ENCODE assay signal across 28 cellular contexts in genomic region chrX:39961441-39961840, GRCh38.
"Had no signal": no experiment of that assay in that cellular context is flagged by ENCODE, and none has a peak within 500 bp of the region (broad histone marks: within the 10 kb centered on the region; RNA-seq: fewer than 3 reads in every experiment).

No MANE protein-coding gene starts in this region.

- H3K4me2 ChIP-seq: neural progenitor cell, smooth muscle cell had no signal

- ATAC-seq: naive thymus-derived CD4-positive, alpha-beta T cell; natural killer cell; psoas muscle; right cardiac atrium; sciatic nerve; stimulated activated memory B cell treated with anti-CD40 and anti-IgM and Interleukin-4, amounts not matched to agents 10 μg/mL and 1 μg/mL and 100 μg/mL, for 72 hours; stimulated activated naive CD8-positive, alpha-beta T cell treated with anti-CD3 and anti-CD28 coated beads, Interleukin-15, amount 100 ng/mL, for 72 hours; stimulated activated naive CD8-positive, alpha-beta T cell treated with anti-CD3 and anti-CD28 coated beads, Interleukin-15, Interleukin-2, amounts not matched to agents 100 U/mL and 50 U/mL, for 24 hours; upper lobe of right lung had no signal

- H3K36me3 ChIP-seq: neural progenitor cell, ovary, spleen, suprapubic skin, tibial artery, transverse colon, upper lobe of right lung, uterus had no signal

- H3K4me3 ChIP-seq: neural progenitor cell, ovary, psoas muscle, skin epidermis, smooth muscle cell, spleen, suprapubic skin, testis, tibial artery, transverse colon, upper lobe of right lung, uterus had no signal

- H3K9me3 ChIP-seq: ovary, psoas muscle, suprapubic skin, testis, transverse colon, upper lobe of right lung, uterus had no signal

- H3K79me2 ChIP-seq: parathyroid adenoma had no signal

- H3K9ac ChIP-seq: neural progenitor cell, parathyroid adenoma had no signal

- H3K27me3 ChIP-seq: neural progenitor cell, ovary, spleen, suprapubic skin, testis, tibial artery, transverse colon, upper lobe of right lung, uterus had no signal

- DNase-seq: naive thymus-derived CD4-positive, alpha-beta T cell; natural killer cell; occipital lobe; ovary; psoas muscle; right cardiac atrium; spleen; stimulated activated CD4-positive, alpha-beta T cell treated with anti-CD3 and anti-CD28 coated beads, Interleukin-12 subunit alpha, Interleukin-12 subunit beta, amount 100 ng/mL, for 4 hours; stimulated activated CD4-positive, alpha-beta T cell treated with anti-CD3 and anti-CD28 coated beads, Interleukin-1b, Interleukin-23, amount 100 ng/mL, for 48 hours; stimulated activated CD4-positive, alpha-beta T cell treated with anti-CD3 and anti-CD28 coated beads, Interleukin-4, amount 100 ng/mL, for 1 hour; stimulated activated CD4-positive, alpha-beta T cell treated with anti-CD3 and anti-CD28 coated beads, Interleukin-4, amount 100 ng/mL, for 4 hours; stimulated activated CD8-positive, alpha-beta memory T cell treated with anti-CD3 and anti-CD28 coated beads, Interleukin-4, amount 100 ng/mL, for 48 hours; stimulated activated naive CD4-positive, alpha-beta T cell; stimulated activated naive CD8-positive, alpha-beta T cell treated with anti-CD3 and anti-CD28 coated beads, Interleukin-15, amount 100 ng/mL, for 72 hours; stimulated activated naive CD8-positive, alpha-beta T cell treated with anti-CD3 and anti-CD28 coated beads, Interleukin-15, Interleukin-2, amounts not matched to agents 100 U/mL and 50 U/mL, for 24 hours; substantia nigra; testis; tibial artery; transverse colon; upper lobe of right lung; uterus had no signal

- H3K27ac ChIP-seq: neural progenitor cell, ovary, parathyroid adenoma, psoas muscle, skin epidermis, spleen, suprapubic skin, testis, tibial artery, transverse colon, upper lobe of right lung, uterus had no signal

- H3K4me1 ChIP-seq: parathyroid adenoma, psoas muscle, spleen, suprapubic skin, testis, transverse colon, upper lobe of right lung, uterus had no signal

- H2AFZ ChIP-seq: neural progenitor cell, parathyroid adenoma had no signal
